In the genomic region with DNA sequence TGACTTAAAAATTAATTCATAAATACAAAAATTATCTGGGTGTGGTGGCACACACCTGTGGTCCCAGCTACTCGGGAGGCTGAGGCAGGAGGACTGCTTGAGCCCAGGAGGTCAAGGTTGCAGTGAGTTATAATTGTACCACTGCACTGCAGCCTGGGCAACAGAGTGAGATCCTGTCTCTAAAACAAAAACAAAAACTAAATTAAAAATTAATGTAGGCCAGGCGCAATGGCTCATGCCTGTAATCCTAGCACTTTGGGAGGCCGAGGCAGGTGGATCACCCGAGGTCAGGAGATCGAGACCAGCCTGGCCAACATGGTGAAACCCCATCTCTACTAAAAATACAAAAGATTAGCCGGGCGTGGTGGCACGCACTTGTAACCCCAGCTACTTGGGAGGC, we compare ENCODE assay signal across 6 cellular contexts. TPM values are rescaled to one million over a fixed set of nuclear protein-coding genes. Genes with fewer than 3 reads are reported as not detected.
DNase-seq lines count a peak whose midpoint lies in the region; ATAC-seq and TF ChIP-seq lines count a peak whose summit lies in the region.
"Not testable (repeated sequence)": the region's sequence is repeated elsewhere in the genome, so short reads cannot be mapped to it uniquely, and the experiment has no call there.

No MANE protein-coding gene starts in this region.

- H3K4me1 ChIP-seq in IMR-90 (ENCODE audit: control insufficient read depth, insufficient read depth, low read length) = not testable (repeated sequence)
- H3K4me1 ChIP-seq in mammary epithelial cell (ENCODE audit: insufficient read depth, low read length) (peaks cover 30% of the 10 kb centered on the region), skeletal muscle tissue (ENCODE audit: control insufficient read depth in 3 of 3, insufficient read depth in 3 of 3, low read length in 3 of 3) (peaks cover 64 to 87% (median 76%) of the 10 kb centered on the region in 3 donors)

- peaks cover 14% of the 10 kb centered on the region for H4K20me1 ChIP-seq in IMR-90 (ENCODE audit: insufficient read depth, low read length)
- H4K20me1 ChIP-seq in mammary epithelial cell (ENCODE audit: insufficient read depth, low read length) = not testable (repeated sequence)

- H3K14ac ChIP-seq in IMR-90 (replicated peaks; ENCODE audit: low read depth, low read length) = not testable (repeated sequence)

- H2BK120ac ChIP-seq in IMR-90 (ENCODE audit: low read depth, low read length) = not testable (repeated sequence)

- not testable (repeated sequence) for H3K4me2 ChIP-seq in IMR-90 (ENCODE audit: low read depth, low read length)
- peak overlapping the region; percentile 72 for H3K4me2 ChIP-seq in mammary epithelial cell (ENCODE audit: insufficient read depth, low read depth, low read length)

- H3K27ac Mint-ChIP-seq in natural killer cell treated with Interleukin-12 subunit alpha and Interleukin-12 subunit beta and Interleukin-15 and Interleukin-18, amount 100 ng/mL, for 72 hours = not testable (repeated sequence)

- not testable (repeated sequence) for H3K4me3 ChIP-seq in IMR-90 (ENCODE audit: insufficient read depth, low read depth, low read length); mammary epithelial cell (replicated peaks in 1 of 3; ENCODE audit: insufficient read depth in 1 of 3, low read depth in 2 of 3, low read length in 3 of 3); skeletal muscle tissue (ENCODE audit: low read length in 3 of 3)

- not testable (repeated sequence) for BruUV-seq in IMR-90 (replicated peaks; lab: Mats Ljungman, UMichigan); mammary epithelial cell (replicated peaks; lab: Mats Ljungman, UMichigan)

- H3K36me3 Mint-ChIP-seq in natural killer cell treated with Interleukin-12 subunit alpha and Interleukin-12 subunit beta and Interleukin-15 and Interleukin-18, amount 100 ng/mL, for 72 hours = peaks cover 14% of the 10 kb centered on the region

- H4K91ac ChIP-seq in IMR-90 (ENCODE audit: insufficient read depth, low read depth, low read length) = not testable (repeated sequence)

- 95% methylated on average over 4 of the region's 8 CpGs; no CpG with 5 or more reads in 1 of the 2 experiments for WGBS in IMR-90 (ENCODE audit: extremely low coverage in 2 of 2, insufficient read length in 1 of 2), 2 experiments
- WGBS in mammary epithelial cell (ENCODE audit: low coverage, missing lambda C conversion rate) = 89% methylated on average over 8 of the region's 8 CpGs

- H2AK5ac ChIP-seq in IMR-90 (ENCODE audit: low read depth, low read length) = not testable (repeated sequence)

- not testable (repeated sequence) for DNase-seq in IMR-90, mammary epithelial cell
- DNase-seq in Right ventricle myocardium inferior (ENCODE audit: missing footprints) = peak; percentile 23
- DNase-seq in natural killer cell treated with Interleukin-12 subunit alpha and Interleukin-12 subunit beta and Interleukin-15 and Interleukin-18, amount 100 ng/mL, for 72 hours (ENCODE audit: low spot score) = peak; percentile 25

- H3K27me3 Mint-ChIP-seq in natural killer cell treated with Interleukin-12 subunit alpha and Interleukin-12 subunit beta and Interleukin-15 and Interleukin-18, amount 100 ng/mL, for 72 hours = not testable (repeated sequence)

- not testable (repeated sequence) for H3K9ac ChIP-seq in IMR-90 (ENCODE audit: low read depth, low read length); mammary epithelial cell (ENCODE audit: insufficient read depth, low read length); skeletal muscle tissue (ENCODE audit: low read depth in 1 of 3, low read length in 3 of 3)

- H3K9me1 ChIP-seq in IMR-90 (ENCODE audit: insufficient read depth, low read length) = not testable (repeated sequence)

- H2BK20ac ChIP-seq in IMR-90 (ENCODE audit: low read depth, low read length) = not testable (repeated sequence)

- peak overlapping the region; percentile 17 for H2BK5ac ChIP-seq in IMR-90 (ENCODE audit: low read depth, low read length, poor library complexity, severe bottlenecking)

- POLR2A ChIA-PET in IMR-90 (lab: Charles Lee; ENCODE audit: unreplicated experiment) = not testable (repeated sequence)

- TF ChIP-seq RAD21 in IMR-90 (IDR thresholded peaks at IDR 0.05; ENCODE audit: low read length) = not testable (repeated sequence)

- not testable (repeated sequence) for H3K56ac ChIP-seq in IMR-90 (ENCODE audit: extremely low read depth, insufficient read depth, low read length)

- not testable (repeated sequence) for H3K9me3 ChIP-seq in IMR-90 (ENCODE audit: control insufficient read depth, insufficient read depth, low read length); mammary epithelial cell (replicated peaks; ENCODE audit: insufficient read depth, low read length); skeletal muscle tissue (ENCODE audit: control insufficient read depth in 3 of 3, low read length in 3 of 3)

- not testable (repeated sequence) for H3K9me3 Mint-ChIP-seq in natural killer cell treated with Interleukin-12 subunit alpha and Interleukin-12 subunit beta and Interleukin-15 and Interleukin-18, amount 100 ng/mL, for 72 hours

- not testable (repeated sequence) for TF ChIP-seq POLR2A in IMR-90 (IDR thresholded peaks at IDR 0.05; ENCODE audit: low read depth, low read length)

- CTCF ChIA-PET in IMR-90 (lab: Yijun Ruan, JAX); mammary epithelial cell (lab: Charles Lee; ENCODE audit: low non-redundant PET): not testable (repeated sequence)

- H3K36me3 ChIP-seq in IMR-90 (ENCODE audit: control insufficient read depth, insufficient read depth, low read length) (peaks cover 31% of the 10 kb centered on the region), skeletal muscle tissue (ENCODE audit: control insufficient read depth in 3 of 3, insufficient read depth in 3 of 3, low read length in 3 of 3) (peaks cover 39 to 52% (median 42%) of the 10 kb centered on the region in 3 donors)
- not testable (repeated sequence) for H3K36me3 ChIP-seq in mammary epithelial cell (ENCODE audit: insufficient read depth, low read length)

- H3K4ac ChIP-seq in IMR-90 (ENCODE audit: low read depth, low read length) = peak overlapping the region; percentile 42; the same call in 1 of the 2 replicates

- not testable (repeated sequence) for H3K4me3 Mint-ChIP-seq in natural killer cell treated with Interleukin-12 subunit alpha and Interleukin-12 subunit beta and Interleukin-15 and Interleukin-18, amount 100 ng/mL, for 72 hours

- H3K27ac ChIP-seq in IMR-90 (ENCODE audit: insufficient read depth, low read length) (peak overlapping the region; percentile 31; the same call in 1 of the 2 replicates), VCaP (peak overlapping the region; percentile 73), mammary epithelial cell (ENCODE audit: insufficient read depth, low read depth, low read length) (peak overlapping the region; percentile 83), skeletal muscle tissue (ENCODE audit: low read depth, low read length) (peak overlapping the region; percentile 84)

- H2AK9ac ChIP-seq in IMR-90 (replicated peaks; ENCODE audit: low read depth, low read length, poor library complexity) = not testable (repeated sequence)

- H3K79me2 ChIP-seq in mammary epithelial cell (ENCODE audit: insufficient read depth, low read length) = peaks cover 45% of the 10 kb centered on the region

- H2BK15ac ChIP-seq in IMR-90 (ENCODE audit: low read depth, low read length) = not testable (repeated sequence)

- H3K79me1 ChIP-seq in IMR-90 (ENCODE audit: low read depth in 1 of 2, low read length in 2 of 2) = peaks cover 13 to 54% of the 10 kb centered on the region in 2 experiments; a peak in 3 of 4 replicates

- not testable (repeated sequence) for ATAC-seq in IMR-90 (ENCODE audit: low read depth); Right ventricle myocardium inferior; natural killer cell treated with Interleukin-12 subunit alpha and Interleukin-12 subunit beta and Interleukin-15 and Interleukin-18, amount 100 ng/mL, for 72 hours

- intact Hi-C loops in IMR-90 (cut with micrococcal nuclease) = not testable (repeated sequence)
- intact Hi-C loops in mammary epithelial cell (cut with micrococcal nuclease) = loop anchor here (5.0 kb wide), 1 partner anchor 44 kb away; a partner anchor contains a TSS
- intact Hi-C loops in Right ventricle myocardium inferior (cut with DNase I) = loop anchor here (10.0 kb wide), 1 partner anchor 737 kb away; no protein-coding TSS in a partner anchor

- TF ChIP-seq CTCF in IMR-90 (conservative IDR thresholded peaks at IDR 0.05; ENCODE audit: low read depth, low read length); VCaP (conservative IDR thresholded peaks at IDR 0.05); mammary epithelial cell (conservative IDR thresholded peaks at IDR 0.05 in 1 of 2, IDR thresholded peaks at IDR 0.05 in 1 of 2; ENCODE audit: extremely low read depth in 1 of 2, insufficient read depth in 1 of 2, low read depth in 1 of 2, low read length in 2 of 2): not testable (repeated sequence)

- H3K23ac ChIP-seq in IMR-90 (ENCODE audit: low read depth, low read length) = not testable (repeated sequence)

- H3K4me1 Mint-ChIP-seq in natural killer cell treated with Interleukin-12 subunit alpha and Interleukin-12 subunit beta and Interleukin-15 and Interleukin-18, amount 100 ng/mL, for 72 hours (ENCODE audit: low read depth in 2 of 2) = not testable (repeated sequence)

- not testable (repeated sequence) for H2AFZ ChIP-seq in IMR-90 (replicated peaks; ENCODE audit: low read length, poor library complexity); mammary epithelial cell (ENCODE audit: low read depth, low read length)

- H3K18ac ChIP-seq in IMR-90 (ENCODE audit: low read depth, low read length) = not testable (repeated sequence)

- dilution Hi-C loops in IMR-90 (cut with HindIII; ENCODE audit: low sequenced_read_pairs, unreplicated experiment) = not testable (repeated sequence)
- dilution Hi-C loops in mammary epithelial cell (cut with HindIII; ENCODE audit: low sequenced_read_pairs) = loop anchor here (5.0 kb wide), 1 partner anchor 99 kb away; no protein-coding TSS in a partner anchor

- H4K5ac ChIP-seq in IMR-90 (ENCODE audit: low read depth, low read length) = not testable (repeated sequence)

- not testable (repeated sequence) for H4K8ac ChIP-seq in IMR-90 (ENCODE audit: low read depth in 2 of 2, low read length in 2 of 2)

- in situ Hi-C loops in IMR-90 (cut with MboI; ENCODE audit: low sequenced_read_pairs) = not testable (repeated sequence)
- in situ Hi-C loops in mammary epithelial cell (cut with MboI; ENCODE audit: low sequenced_read_pairs in 2 of 2) = loop anchor here in 1 of 2 donors (25.0 kb wide), 1 partner anchor 311 kb away; no protein-coding TSS in a partner anchor

- H3K27me3 ChIP-seq in IMR-90 (ENCODE audit: control insufficient read depth, insufficient read depth, low read length); mammary epithelial cell (ENCODE audit: insufficient read depth, low read length); skeletal muscle tissue (ENCODE audit: control insufficient read depth in 3 of 3, insufficient read depth in 3 of 3, low read length in 3 of 3): not testable (repeated sequence)

RNA-seq across cellular contexts. Expression of a gene that starts 9.9 kb away (rescaled TPM):
- 25.3 and 33.6 TPM in 2 replicates for total RNA-seq in IMR-90 (2012; rRNA removed)
- 33.9 and 36.4 TPM in 2 replicates for polyA plus RNA-seq in IMR-90 (2012; rRNA removed)
- 38.7 and 47.1 TPM in 2 replicates for polyA plus RNA-seq in IMR-90 (2012; cell fraction: cytosol; rRNA removed)
- 63.9 and 70.8 TPM in 2 replicates for polyA plus RNA-seq in IMR-90 (2012; cell fraction: nucleus; rRNA removed; ENCODE audit: low replicate concordance)
- total RNA-seq in mammary epithelial cell = 10 to 100 TPM; 39.2 to 43.4 TPM
- polyA plus RNA-seq in mammary epithelial cell = 48.8 TPM
- 47.1 TPM for polyA minus RNA-seq in mammary epithelial cell
- total RNA-seq in Right ventricle myocardium inferior = 119 TPM
- 10 to 100 TPM; 28.9 to 42.4 TPM for total RNA-seq in natural killer cell treated with Interleukin-12 subunit alpha and Interleukin-12 subunit beta and Interleukin-15 and Interleukin-18, amount 100 ng/mL, for 72 hours
- 37.6 TPM for total RNA-seq in skeletal muscle tissue

RNA-seq across cellular contexts. Expression of a gene that starts 44.0 kb away (rescaled TPM):
- total RNA-seq in IMR-90 (2012; rRNA removed) (19.5 and 21.1 TPM in 2 replicates), mammary epithelial cell (10 to 100 TPM; 23.5 to 25.5 TPM), Right ventricle myocardium inferior (17.6 TPM), skeletal muscle tissue (31.3 TPM)
- polyA plus RNA-seq in IMR-90 (2012; rRNA removed) (8.2 and 8.6 TPM in 2 replicates), mammary epithelial cell (6.0 TPM)
- polyA plus RNA-seq in IMR-90 (2012; cell fraction: cytosol; rRNA removed) = 5.5 and 9.6 TPM in 2 replicates
- polyA plus RNA-seq in IMR-90 (2012; cell fraction: nucleus; rRNA removed; ENCODE audit: low replicate concordance) = 8.9 and 9.8 TPM in 2 replicates
- polyA minus RNA-seq in mammary epithelial cell = 25.7 TPM
- 10 to 100 TPM; 23.4 to 25.5 TPM for total RNA-seq in natural killer cell treated with Interleukin-12 subunit alpha and Interleukin-12 subunit beta and Interleukin-15 and Interleukin-18, amount 100 ng/mL, for 72 hours

Comparison
In these comparisons a context has a peak if more than half of its experiments do, and no peak if none do; other contexts are left out.
1. H3K27ac ChIP-seq: peak in every context shown above with its lines; median percentile 84 in skeletal muscle tissue; 83 in mammary epithelial cell; 73 in VCaP; 31 in IMR-90.